ENCODE assay signal across 33 cellular contexts in the genomic region with DNA sequence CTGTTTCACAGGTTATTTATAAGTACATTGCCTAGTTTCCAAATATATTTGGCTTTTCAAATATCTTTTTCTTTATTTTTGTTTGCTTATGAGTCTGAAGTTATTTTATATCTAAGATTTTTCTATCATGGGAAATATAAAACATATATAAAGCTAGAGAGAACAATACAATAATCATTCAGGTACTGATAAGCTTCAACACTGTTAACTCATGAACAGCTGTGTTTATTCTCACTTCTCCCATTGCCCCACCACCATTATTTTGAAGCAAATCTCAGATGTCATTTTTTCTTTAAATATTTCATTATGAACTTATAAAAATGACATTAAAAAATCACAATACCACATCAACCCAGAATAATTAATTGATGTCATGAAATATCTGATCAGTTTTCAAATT.
"Had no signal": no experiment of that assay in that cellular context is flagged by ENCODE, and none has a peak within 500 bp of the region (broad histone marks: within the 10 kb centered on the region; RNA-seq: fewer than 3 reads in every experiment).

No MANE protein-coding gene starts in this region.

- H3K9me3 ChIP-seq: body of pancreas had no signal

- H3K36me3 ChIP-seq: adrenal gland, brain microvascular endothelial cell, cardiac muscle cell had no signal

- FAIRE-seq: astrocyte, bronchial epithelial cell, TTC549 had no signal

- H3K27ac ChIP-seq: adrenal gland, brain microvascular endothelial cell, cardiac muscle cell, VCaP had no signal

- DNase-seq: activated B cell treated with CpG ODN at 0.5 μM for 24 hours; activated CD4-positive, alpha-beta memory T cell treated with anti-CD3 and anti-CD28 coated beads for 36 hours; activated CD4-positive, alpha-beta T cell treated with anti-CD3 and anti-CD28 coated beads for 4 hours; activated CD4-positive, alpha-beta T cell treated with anti-CD3 and anti-CD28 coated beads, Interleukin-2, amount 10 ng/mL, durations not matched to agents 24 days and 14 days; activated CD4-positive, alpha-beta T cell treated with anti-CD3 and anti-CD28 coated beads, Interleukin-2, amount 50 U/mL, for 1 hour; activated CD4-positive, alpha-beta T cell treated with anti-CD3 and anti-CD28 coated beads, Interleukin-2, amount 50 U/mL, for 4 hours; activated CD4-positive, CD25-positive, alpha-beta regulatory T cell treated with anti-CD3 and anti-CD28 coated beads, Interleukin-2, amount 50 U/mL, for 72 hours; activated CD8-positive, alpha-beta memory T cell treated with anti-CD3 and anti-CD28 coated beads, Interleukin-2, amount 50 U/mL, for 4 hours; activated CD8-positive, alpha-beta T cell treated with anti-CD3 and anti-CD28 coated beads for 36 hours; activated effector memory CD4-positive, alpha-beta T cell treated with anti-CD3 and anti-CD28 coated beads, Interleukin-2, amount 50 U/mL, for 16 hours; activated gamma-delta T cell treated with Interleukin-2 at 50 U/mL for 16 hours; activated naive CD4-positive, alpha-beta T cell; activated naive CD4-positive, alpha-beta T cell treated with anti-CD3 and anti-CD28 coated beads for 36 hours; activated naive CD4-positive, alpha-beta T cell treated with anti-CD3 and anti-CD28 coated beads, Interleukin-2, amount 50 U/mL, for 16 hours; activated naive CD8-positive, alpha-beta T cell treated with anti-CD3 and anti-CD28 coated beads for 36 hours; activated T-cell treated with anti-CD3 and anti-CD28 coated beads for 4 hours; activated T-cell treated with anti-CD3 and anti-CD28 coated beads, Interleukin-2, amount 50 U/mL, for 1 hour; activated T-cell treated with anti-CD3 and anti-CD28 coated beads, Interleukin-2, amount 50 U/mL, for 4 hours; activated T-cell treated with anti-CD3 and anti-CD28 coated beads, Interleukin-2, amount 50 U/mL, for 72 hours; adrenal gland; amniotic stem cell; aorta; body of pancreas; brain microvascular endothelial cell; cerebellar nuclear complex; T-helper 17 cell had no signal

- H3K4me3 ChIP-seq: adrenal gland, body of pancreas, cardiac muscle cell had no signal

- H3K4me1 ChIP-seq: adrenal gland had no signal

- H3K27me3 ChIP-seq: adrenal gland, body of pancreas, brain microvascular endothelial cell, cardiac muscle cell had no signal

- ATAC-seq: activated CD8-positive, alpha-beta T cell treated with anti-CD3 and anti-CD28 coated beads for 36 hours; activated naive CD4-positive, alpha-beta T cell treated with anti-CD3 and anti-CD28 coated beads, Interleukin-2, amount 50 U/mL, for 72 hours; activated T-cell treated with anti-CD3 and anti-CD28 coated beads, Interleukin-2, amount 50 U/mL, for 4 hours; activated T-cell treated with anti-CD3 and anti-CD28 coated beads, Interleukin-2, amount 50 U/mL, for 72 hours; activated T-helper 17 cell treated with anti-CD3 and anti-CD28 coated beads, Interleukin-2, amount 50 U/mL, for 72 hours; body of pancreas; T-helper 17 cell had no signal
